17 cellular contexts compared by ENCODE assay signal in the genomic region with DNA sequence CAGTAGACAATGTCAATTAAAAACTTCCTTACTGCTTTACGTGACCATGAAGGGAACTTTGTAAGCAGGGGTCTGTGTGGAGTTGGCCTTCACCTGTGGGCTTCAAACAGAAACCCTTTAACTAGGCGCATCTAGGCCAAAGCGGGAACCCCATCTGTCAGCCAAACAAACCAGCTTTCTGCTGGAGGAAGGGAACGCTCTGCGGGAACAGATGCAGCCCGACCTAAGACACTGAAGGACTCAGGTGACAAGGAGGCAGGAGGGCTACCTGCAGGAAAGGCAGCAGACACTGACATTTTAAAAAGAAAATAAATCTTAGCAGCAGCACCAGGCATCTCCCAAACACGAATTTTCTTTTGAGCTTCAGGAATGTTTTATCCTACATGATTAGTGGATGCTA.
"Had no signal": no experiment of that assay in that cellular context is flagged by ENCODE, and none has a peak within 500 bp of the region (broad histone marks: within the 10 kb centered on the region; RNA-seq: fewer than 3 reads in every experiment).

No MANE protein-coding gene starts in this region.

- DNase-seq: effector CD4-positive, alpha-beta T cell; foreskin melanocyte; heart right ventricle; hypothalamus; islet precursor cell; mammary epithelial cell; mucosa of descending colon; naive thymus-derived CD8-positive, alpha-beta T cell; psoas muscle; retina; right lobe of liver; stimulated activated CD4-positive, alpha-beta T cell treated with anti-CD3 and anti-CD28 coated beads, Interleukin-1b, Interleukin-23, amount 100 ng/mL, for 48 hours; stimulated activated CD4-positive, alpha-beta T cell treated with anti-CD3 and anti-CD28 coated beads, Interleukin-4, amount 100 ng/mL, for 24 hours; tibial artery; upper lobe of right lung had no signal

- ATAC-seq: heart right ventricle; left lobe of liver; mucosa of descending colon; naive thymus-derived CD8-positive, alpha-beta T cell; psoas muscle; right lobe of liver; stimulated activated memory B cell treated with anti-CD40 and anti-IgM and Interleukin-4, amounts not matched to agents 10 μg/mL and 1 μg/mL and 100 μg/mL, for 72 hours; upper lobe of right lung had no signal
